7 cellular contexts compared by ENCODE assay signal in genomic region chr3:172135766-172136729, GRCh38.
DNase-seq lines count a peak whose midpoint lies in the region; ATAC-seq and TF ChIP-seq lines count a peak whose summit lies in the region.

No MANE protein-coding gene starts in this region.

- H3K4me3 ChIP-seq in HAP-1 (no peak overlapping the region), fibroblast of pulmonary artery (replicated peaks; ENCODE audit: low read depth, low read length) (no peak overlapping the region), skin epidermis (no peak overlapping the region)

- in situ Hi-C loops in HAP-1 (cut with MboI; ENCODE audit: low sequenced_read_pairs): no loop called here

- ATAC-seq in SK-N-SH treated with all-trans-retinoic acid at 6 μM for 48 hours: no peak
- ATAC-seq in GM18868 (IDR thresholded peaks at IDR 0.05; ENCODE audit: unreplicated experiment): no peak

- no peaks in the 10 kb centered on the region for H3K27me3 ChIP-seq in HAP-1 (ENCODE audit: low read depth)

- H3K27ac ChIP-seq in skin epidermis: peak overlapping the region in 15 of 21 experiments; percentile 6 to 75 (median 41)

- peaks cover 55% of the 10 kb centered on the region for H3K4me1 ChIP-seq in HAP-1

- no peaks in the 10 kb centered on the region for H3K9me3 ChIP-seq in HAP-1

- peak; percentile 73 to 90 for DNase-seq in HAP-1 (ENCODE audit: low spot score in 2 of 2)
- DNase-seq in fibroblast of pulmonary artery (ENCODE audit: low read depth): peak; percentile 83
- DNase-seq in NCI-H2029 treated with DMSO at 0.1 percent for 48 hours (lab: John Stamatoyannopoulos, UW): no peak
- DNase-seq in NCI-H1436 (lab: John Stamatoyannopoulos, UW): no peak

- no peaks in the 10 kb centered on the region for H3K36me3 ChIP-seq in HAP-1 (replicated peaks)

- TF ChIP-seq CTCF in fibroblast of pulmonary artery (IDR thresholded peaks at IDR 0.05; ENCODE audit: low read length, missing control alignments): no peak

TF ChIP-seq in SK-N-SH treated with all-trans-retinoic acid at 6 μM for 48 hours, 23 proteins besides CTCF, POLR2A, EP300 and RAD21:
- TF ChIP-seq, protein P1, sequence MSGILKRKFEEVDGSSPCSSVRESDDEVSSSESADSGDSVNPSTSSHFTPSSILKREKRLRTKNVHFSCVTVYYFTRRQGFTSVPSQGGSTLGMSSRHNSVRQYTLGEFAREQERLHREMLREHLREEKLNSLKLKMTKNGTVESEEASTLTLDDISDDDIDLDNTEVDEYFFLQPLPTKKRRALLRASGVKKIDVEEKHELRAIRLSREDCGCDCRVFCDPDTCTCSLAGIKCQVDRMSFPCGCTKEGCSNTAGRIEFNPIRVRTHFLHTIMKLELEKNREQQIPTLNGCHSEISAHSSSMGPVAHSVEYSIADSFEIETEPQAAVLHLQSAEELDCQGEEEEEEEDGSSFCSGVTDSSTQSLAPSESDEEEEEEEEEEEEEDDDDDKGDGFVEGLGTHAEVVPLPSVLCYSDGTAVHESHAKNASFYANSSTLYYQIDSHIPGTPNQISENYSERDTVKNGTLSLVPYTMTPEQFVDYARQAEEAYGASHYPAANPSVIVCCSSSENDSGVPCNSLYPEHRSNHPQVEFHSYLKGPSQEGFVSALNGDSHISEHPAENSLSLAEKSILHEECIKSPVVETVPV (CRISPR knock-in tag; IDR thresholded peaks at IDR 0.05): no peak
- 0 out of 2 replicates have a peak, but pooled peaks have one; percentile 26 for TF ChIP-seq ZFP3 (CRISPR knock-in tag; IDR thresholded peaks at IDR 0.05)

Comparison
In these comparisons a context has a peak if more than half of its experiments do, and no peak if none do; other contexts are left out.
1. DNase-seq: peak in HAP-1 (2 of 2) and fibroblast of pulmonary artery (single experiment); none in NCI-H2029 treated with DMSO at 0.1 percent for 48 hours (single experiment) and NCI-H1436 (single experiment).